In the genomic region with DNA sequence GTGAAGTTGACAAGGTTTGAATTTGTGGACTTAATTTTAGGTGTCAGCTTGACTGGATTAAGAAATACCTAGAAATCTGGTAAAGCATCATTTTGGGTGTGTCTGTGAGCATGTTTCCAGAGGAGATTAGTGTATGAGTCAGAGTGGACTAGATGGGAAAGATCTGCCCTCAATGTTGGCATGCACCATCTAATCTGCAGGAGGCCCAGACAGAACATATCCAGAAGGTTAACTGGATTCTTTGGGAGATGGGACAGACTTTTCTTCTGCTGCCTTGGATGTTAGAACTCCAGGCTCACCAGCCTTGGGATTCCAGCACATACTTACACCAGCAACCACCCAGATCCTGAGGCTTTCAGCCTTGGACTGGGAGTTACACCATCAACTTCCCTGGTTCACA, we compare ENCODE assay signal across 16 cellular contexts. TPM values are rescaled to one million over a fixed set of nuclear protein-coding genes. Genes with fewer than 3 reads are reported as not detected.
DNase-seq lines count a peak whose midpoint lies in the region; ATAC-seq and TF ChIP-seq lines count a peak whose summit lies in the region.
"Had no signal": no experiment of that assay in that cellular context is flagged by ENCODE, and none has a peak within 500 bp of the region (broad histone marks: within the 10 kb centered on the region; RNA-seq: fewer than 3 reads in every experiment).

No MANE protein-coding gene starts in this region.

- H3K9me3 Mint-ChIP-seq in Calu3 (ENCODE audit: low read depth, unreplicated experiment): peaks cover 2% of the 10 kb centered on the region
- peaks cover 2 to 27% (median 10%) of the 10 kb centered on the region in 11 donors for H3K9me3 Mint-ChIP-seq in naive thymus-derived CD4-positive, alpha-beta T cell

- intact Hi-C loops in Calu3 (cut with micrococcal nuclease; ENCODE audit: unreplicated experiment) (no loop called here), IMR-90 (cut with micrococcal nuclease) (no loop called here), left lung (cut with DNase I) (no loop called here)
- intact Hi-C loops in naive thymus-derived CD4-positive, alpha-beta T cell (cut with micrococcal nuclease): loop anchor here in 1 of 2 donors (2.0 kb wide), 1 partner anchor 13 kb away; no protein-coding TSS in a partner anchor

- H2BK120ac ChIP-seq in IMR-90 (ENCODE audit: low read depth, low read length): no peak overlapping the region

- TF ChIP-seq POLR2A in IMR-90 (IDR thresholded peaks at IDR 0.05; ENCODE audit: low read depth, low read length): no peak

- TF ChIP-seq RAD21 in IMR-90 (IDR thresholded peaks at IDR 0.05; ENCODE audit: low read length): no peak

- H3K56ac ChIP-seq in IMR-90 (ENCODE audit: extremely low read depth, insufficient read depth, low read length): no peak overlapping the region

- H3K4me3 ChIP-seq in IMR-90 (ENCODE audit: insufficient read depth, low read depth, low read length) (no peak overlapping the region), brain microvascular endothelial cell (ENCODE audit: low read depth, low read length) (no peak overlapping the region), left lung (no peak overlapping the region)
- H3K4me3 ChIP-seq in naive thymus-derived CD4-positive, alpha-beta T cell (ENCODE audit: low read length): no peak overlapping the region

- H2BK15ac ChIP-seq in IMR-90 (ENCODE audit: low read depth, low read length): no peak overlapping the region

- ATAC-seq in IMR-90 (ENCODE audit: low read depth) (peak; percentile 48; the same call in 1 of the 2 replicates), left lung (peak; percentile 23), HG02610 (IDR thresholded peaks at IDR 0.05; ENCODE audit: unreplicated experiment) (no peak), HG02840 (IDR thresholded peaks at IDR 0.05; ENCODE audit: low FRiP score, unreplicated experiment) (no peak)
- no peak for ATAC-seq in naive thymus-derived CD4-positive, alpha-beta T cell

- CTCF ChIA-PET in Calu3 (lab: Charles Lee) (no interaction called here), IMR-90 (lab: Yijun Ruan, JAX) (interaction anchor here (0.6 kb wide), 1 partner anchor 9 kb away, joined by 3 read pairs; no protein-coding TSS in a partner anchor)
- CTCF ChIA-PET in naive thymus-derived CD4-positive, alpha-beta T cell (lab: Charles Lee): interaction anchor here (0.8 kb wide), 1 partner anchor 21 kb away, joined by 3 read pairs; no protein-coding TSS in a partner anchor

- H2BK5ac ChIP-seq in IMR-90 (ENCODE audit: low read depth, low read length, poor library complexity, severe bottlenecking): no peak overlapping the region

- TF ChIP-seq CTCF in Calu3 (IDR thresholded peaks at IDR 0.05; ENCODE audit: unreplicated experiment) (no peak), IMR-90 (conservative IDR thresholded peaks at IDR 0.05; ENCODE audit: low read depth, low read length) (no peak), brain microvascular endothelial cell (IDR thresholded peaks at IDR 0.05; ENCODE audit: low read depth, low read length, missing control alignments) (no peak), left lung (IDR thresholded peaks at IDR 0.05) (no peak)

- H4K5ac ChIP-seq in IMR-90 (ENCODE audit: low read depth, low read length): no peak overlapping the region

- peaks cover 15 to 39% of the 10 kb centered on the region in 2 experiments for H3K79me1 ChIP-seq in IMR-90 (ENCODE audit: low read depth in 1 of 2, low read length in 2 of 2)

- BruUV-seq in Calu3 (replicated peaks; lab: Mats Ljungman, UMichigan): no TSS peak
- no TSS peak for BruUV-seq in IMR-90 (replicated peaks; lab: Mats Ljungman, UMichigan)

- H3K27ac Mint-ChIP-seq in Calu3 (ENCODE audit: unreplicated experiment): peak overlapping the region; percentile 22
- H3K27ac Mint-ChIP-seq in naive thymus-derived CD4-positive, alpha-beta T cell: peak overlapping the region in 1 of 9 donors; percentile 25

- no peak overlapping the region for H2AK5ac ChIP-seq in IMR-90 (ENCODE audit: low read depth, low read length)

- H3K4me2 ChIP-seq in IMR-90 (ENCODE audit: low read depth, low read length): no peak overlapping the region

- dilution Hi-C loops in IMR-90 (cut with HindIII; ENCODE audit: low sequenced_read_pairs, unreplicated experiment): no loop called here

- H3K36me3 ChIP-seq in IMR-90 (ENCODE audit: control insufficient read depth, insufficient read depth, low read length) (0 out of 2 replicates have a peak, but pooled peaks cover 2% of the 10 kb centered on the region), brain microvascular endothelial cell (replicated peaks) (no peaks in the 10 kb centered on the region), left lung (peaks cover 0 to 4% of the 10 kb centered on the region in 2 donors)
- no peaks in the 10 kb centered on the region for H3K36me3 ChIP-seq in naive thymus-derived CD4-positive, alpha-beta T cell (ENCODE audit: control insufficient read depth in 2 of 3, insufficient read depth in 3 of 3, low read length in 3 of 3)

- H2AK9ac ChIP-seq in IMR-90 (replicated peaks; ENCODE audit: low read depth, low read length, poor library complexity): no peak overlapping the region

- H3K36me3 Mint-ChIP-seq in Calu3 (ENCODE audit: insufficient read depth, unreplicated experiment): peaks cover 4% of the 10 kb centered on the region
- peaks cover 12 to 39% (median 34%) of the 10 kb centered on the region in 5 donors for H3K36me3 Mint-ChIP-seq in naive thymus-derived CD4-positive, alpha-beta T cell

- no peak overlapping the region for H3K23ac ChIP-seq in IMR-90 (ENCODE audit: low read depth, low read length)

- H3K27ac ChIP-seq in IMR-90 (ENCODE audit: insufficient read depth, low read length) (no peak overlapping the region), brain microvascular endothelial cell (no peak overlapping the region), left lung (no peak overlapping the region)
- no peak overlapping the region for H3K27ac ChIP-seq in naive thymus-derived CD4-positive, alpha-beta T cell (ENCODE audit: low read depth, low read length)

- POLR2A ChIA-PET in IMR-90 (lab: Charles Lee; ENCODE audit: unreplicated experiment): no interaction called here
- POLR2A ChIA-PET in naive thymus-derived CD4-positive, alpha-beta T cell (lab: Charles Lee): interaction anchor here (0.6 to 1.2 kb wide), 2 partner anchors 12 to 99 kb away, joined by 3 to 4 read pairs; no protein-coding TSS in a partner anchor

- H3K9me3 ChIP-seq in IMR-90 (ENCODE audit: control insufficient read depth, insufficient read depth, low read length) (peaks cover 11% of the 10 kb centered on the region), left lung (peaks cover 0 to 30% of the 10 kb centered on the region in 2 donors)
- H3K9me3 ChIP-seq in naive thymus-derived CD4-positive, alpha-beta T cell (ENCODE audit: control insufficient read depth in 2 of 3, low read length in 3 of 3): peaks cover 0 to 13% (median 7%) of the 10 kb centered on the region in 3 experiments

- no peaks in the 10 kb centered on the region for H3K27me3 Mint-ChIP-seq in Calu3 (ENCODE audit: unreplicated experiment)
- no peaks in the 10 kb centered on the region for H3K27me3 Mint-ChIP-seq in naive thymus-derived CD4-positive, alpha-beta T cell

- peaks cover 15% of the 10 kb centered on the region for H3K4me1 Mint-ChIP-seq in Calu3 (ENCODE audit: low read depth, unreplicated experiment)
- H3K4me1 Mint-ChIP-seq in naive thymus-derived CD4-positive, alpha-beta T cell: peaks cover 20 to 58% (median 49%) of the 10 kb centered on the region in 7 donors

- no peak overlapping the region for H3K4ac ChIP-seq in IMR-90 (ENCODE audit: low read depth, low read length)

- no peak overlapping the region for H4K8ac ChIP-seq in IMR-90 (ENCODE audit: low read depth in 2 of 2, low read length in 2 of 2)

- DNase-seq in Calu3 (no peak), IMR-90 (peak; percentile 51), brain microvascular endothelial cell (peak; percentile 28), left lung (no peak), hippocampal formation (lab: John Stamatoyannopoulos, UW) (no peak)
- DNase-seq in naive thymus-derived CD4-positive, alpha-beta T cell: no peak
- DNase-seq: activated naive CD4-positive, alpha-beta T cell treated with anti-CD3 and anti-CD28 coated beads, Interleukin-2, amount 50 U/mL, for 16 hours; COR-L47; H7; hypothalamus; NCI-H2171; posterior cingulate gyrus; stimulated activated CD4-positive, alpha-beta T cell treated with anti-CD3 and anti-CD28 coated beads, Interleukin-4, amount 100 ng/mL, for 24 hours; T-helper 1 cell had no signal

- H2BK20ac ChIP-seq in IMR-90 (ENCODE audit: low read depth, low read length): no peak overlapping the region

- no peak overlapping the region for H3K18ac ChIP-seq in IMR-90 (ENCODE audit: low read depth, low read length)

- no peak overlapping the region for H2AFZ ChIP-seq in IMR-90 (replicated peaks; ENCODE audit: low read length, poor library complexity)

- H3K27me3 ChIP-seq in IMR-90 (ENCODE audit: control insufficient read depth, insufficient read depth, low read length) (no peaks in the 10 kb centered on the region), brain microvascular endothelial cell (replicated peaks) (no peaks in the 10 kb centered on the region), left lung (no peaks in the 10 kb centered on the region)
- H3K27me3 ChIP-seq in naive thymus-derived CD4-positive, alpha-beta T cell (ENCODE audit: control insufficient read depth in 2 of 2, insufficient read depth in 2 of 2, low read length in 2 of 2): no peaks in the 10 kb centered on the region

- no peaks in the 10 kb centered on the region; the same call in 1 of the 2 replicates for H4K20me1 ChIP-seq in IMR-90 (ENCODE audit: insufficient read depth, low read length)

- no peak overlapping the region for H3K4me3 Mint-ChIP-seq in Calu3 (ENCODE audit: low read depth, unreplicated experiment)
- peak overlapping the region in 1 of 10 donors; percentile 12 for H3K4me3 Mint-ChIP-seq in naive thymus-derived CD4-positive, alpha-beta T cell

- H3K14ac ChIP-seq in IMR-90 (replicated peaks; ENCODE audit: low read depth, low read length): no peak overlapping the region; the same call in 1 of the 2 replicates

- H3K4me1 ChIP-seq in IMR-90 (ENCODE audit: control insufficient read depth, insufficient read depth, low read length): no peaks in the 10 kb centered on the region
- H3K4me1 ChIP-seq in left lung: peaks cover 0 to 3% of the 10 kb centered on the region in 2 donors
- H3K4me1 ChIP-seq in naive thymus-derived CD4-positive, alpha-beta T cell (ENCODE audit: control insufficient read depth in 2 of 2, insufficient read depth in 2 of 2, low read length in 2 of 2): peaks cover 12 to 17% of the 10 kb centered on the region in 2 donors

- no peak overlapping the region for H3K9ac ChIP-seq in IMR-90 (ENCODE audit: low read depth, low read length)

- H4K91ac ChIP-seq in IMR-90 (ENCODE audit: insufficient read depth, low read depth, low read length): no peak overlapping the region

- in situ Hi-C loops in IMR-90 (cut with MboI; ENCODE audit: low sequenced_read_pairs) (no loop called here), brain microvascular endothelial cell (cut with HindIII; ENCODE audit: low pct_ligation_motif_present, low sequenced_read_pairs) (no loop called here)

- H3K9me1 ChIP-seq in IMR-90 (ENCODE audit: insufficient read depth, low read length): no peaks in the 10 kb centered on the region

RNA-seq across cellular contexts. Expression of gene SGPP1, which starts 14.1 kb away (rescaled TPM):
- 26.2 and 27.0 TPM in 2 replicates for total RNA-seq in Calu3 (2022)
- 11.1 and 23.1 TPM in 2 replicates for total RNA-seq in IMR-90 (2012; rRNA removed)
- 7.9 and 8.6 TPM in 2 replicates for polyA plus RNA-seq in IMR-90 (2012; rRNA removed)
- polyA plus RNA-seq in IMR-90 (2012; cell fraction: cytosol; rRNA removed): 2.7 and 6.1 TPM in 2 replicates
- polyA plus RNA-seq in IMR-90 (2012; cell fraction: nucleus; rRNA removed; ENCODE audit: low replicate concordance): 2.8 and 2.9 TPM in 2 replicates
- 10 to 100 TPM; 19.8 to 21.6 TPM for total RNA-seq in left lung
- total RNA-seq in naive thymus-derived CD4-positive, alpha-beta T cell: 10 to 100 TPM; 15.1 to 17.7 (median 15.7) TPM
- 10 to 100 TPM; 11.5 to 13.1 TPM for polyA plus RNA-seq in naive thymus-derived CD4-positive, alpha-beta T cell

Comparison
In these comparisons a context has a peak if more than half of its experiments do, and no peak if none do; other contexts are left out.
1. DNase-seq: peak in IMR-90 (single experiment) and brain microvascular endothelial cell (single experiment); none in Calu3 (single experiment), left lung (0 of 2), naive thymus-derived CD4-positive, alpha-beta T cell (0 of 9) and hippocampal formation (0 of 2).
2. ATAC-seq: peak in IMR-90 (single experiment) and left lung (single experiment); none in HG02610 (single experiment), HG02840 (single experiment) and naive thymus-derived CD4-positive, alpha-beta T cell (single experiment).